23 cellular contexts compared by ENCODE assay signal in the genomic region with DNA sequence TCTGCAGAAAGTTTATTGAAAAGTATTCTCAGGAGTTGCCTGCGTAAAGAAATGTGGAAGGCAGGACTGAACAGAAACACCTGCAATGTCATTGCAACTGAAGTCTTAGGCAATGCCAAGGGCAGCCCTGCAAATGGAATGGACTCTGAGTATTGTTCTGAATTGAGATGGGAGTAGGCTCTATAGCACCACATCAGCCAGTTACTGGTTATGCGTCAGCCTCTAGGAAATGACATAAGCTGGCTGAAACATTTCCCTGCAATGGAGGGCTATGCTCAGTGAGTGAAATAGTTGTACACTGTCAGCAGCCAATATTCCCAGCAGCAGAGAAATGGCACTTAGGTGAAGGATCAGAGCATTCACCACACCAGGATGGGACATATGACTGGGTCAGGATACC. TPM values are rescaled to one million over a fixed set of nuclear protein-coding genes. Genes with fewer than 3 reads are reported as not detected.
DNase-seq lines count a peak whose midpoint lies in the region; ATAC-seq, FAIRE-seq and TF ChIP-seq lines count a peak whose summit lies in the region.
"Had no signal": no experiment of that assay in that cellular context is flagged by ENCODE, and none has a peak within 500 bp of the region (broad histone marks: within the 10 kb centered on the region; RNA-seq: fewer than 3 reads in every experiment).

No MANE protein-coding gene starts in this region.

- dilution Hi-C loops in endothelial cell of umbilical vein (cut with MboI; ENCODE audit: extremely low pct_ligation_motif_present, low sequenced_read_pairs), result no loop called here

- FAIRE-seq in endothelial cell of umbilical vein (lab: Jason Lieb, UNC), result peak; percentile 4
- FAIRE-seq: GM12892 had no signal

- H3K4me1 ChIP-seq in endothelial cell of umbilical vein (ENCODE audit: control insufficient read depth, extremely low read depth, insufficient read depth, low read length) (no peaks in the 10 kb centered on the region), mesenchymal stem cell (ENCODE audit: control insufficient read depth, insufficient read depth, low read depth, low read length) (no peaks in the 10 kb centered on the region)

- no peaks in the 10 kb centered on the region for H3K9me3 Mint-ChIP-seq in osteocyte (ENCODE audit: unreplicated experiment)
- H3K9me3 Mint-ChIP-seq: CD4-positive, alpha-beta memory T cell had no signal

- intact Hi-C loops in endothelial cell of umbilical vein (cut with micrococcal nuclease), result no loop called here

- H3K4me3 ChIP-seq in endothelial cell of umbilical vein (replicated peaks in 1 of 3; ENCODE audit: insufficient read depth in 1 of 3, low read depth in 1 of 3, low read length in 3 of 3), result no peak overlapping the region
- H3K4me3 ChIP-seq in skeletal muscle cell (ENCODE audit: low read depth, low read length), result no peak overlapping the region
- no peak overlapping the region for H3K4me3 ChIP-seq in mesenchymal stem cell (ENCODE audit: insufficient read depth in 1 of 2, low read depth in 1 of 2, low read length in 2 of 2)

- H3K4me3 Mint-ChIP-seq in osteocyte (ENCODE audit: unreplicated experiment), result no peak overlapping the region
- H3K4me3 Mint-ChIP-seq: CD4-positive, alpha-beta memory T cell had no signal

- no peaks in the 10 kb centered on the region for H3K9me1 ChIP-seq in endothelial cell of umbilical vein (replicated peaks; ENCODE audit: control insufficient read depth, extremely low read depth, insufficient read depth, low read length)

- no peak for ATAC-seq in GM19452 (IDR thresholded peaks at IDR 0.05; ENCODE audit: unreplicated experiment)
- ATAC-seq in HG03139 (IDR thresholded peaks at IDR 0.05; ENCODE audit: unreplicated experiment), result no peak
- ATAC-seq: HCT116, Right ventricle myocardium inferior had no signal

- POLR2A ChIA-PET in endothelial cell of umbilical vein (lab: Charles Lee), result no interaction called here

- no peak overlapping the region for H3K14ac ChIP-seq in mesenchymal stem cell (ENCODE audit: low read length in 2 of 2)

- no peaks in the 10 kb centered on the region for H3K4me1 Mint-ChIP-seq in osteocyte (ENCODE audit: unreplicated experiment)
- H3K4me1 Mint-ChIP-seq: CD4-positive, alpha-beta memory T cell had no signal

- H2BK120ac ChIP-seq in mesenchymal stem cell (ENCODE audit: low read depth, low read length), result no peak overlapping the region

- H3K27me3 ChIP-seq in endothelial cell of umbilical vein (ENCODE audit: control insufficient read depth in 2 of 2, insufficient read depth in 2 of 2, low read length in 2 of 2) (peaks cover 0 to 2% of the 10 kb centered on the region in 2 experiments), mesenchymal stem cell (ENCODE audit: control insufficient read depth in 1 of 2, insufficient read depth in 1 of 2, low read length in 2 of 2) (no peaks in the 10 kb centered on the region)

- no peak overlapping the region for H3K23ac ChIP-seq in mesenchymal stem cell (ENCODE audit: low read length in 2 of 2)

- no peaks in the 10 kb centered on the region for H4K20me1 ChIP-seq in endothelial cell of umbilical vein (replicated peaks; ENCODE audit: control insufficient read depth, extremely low read depth, insufficient read depth, low read length)

- no peak overlapping the region for H3K27ac Mint-ChIP-seq in osteocyte (ENCODE audit: unreplicated experiment)
- H3K27ac Mint-ChIP-seq: CD4-positive, alpha-beta memory T cell had no signal

- H3K4ac ChIP-seq in mesenchymal stem cell (ENCODE audit: low read depth in 1 of 2, low read length in 2 of 2), result no peak overlapping the region

- H2BK15ac ChIP-seq in mesenchymal stem cell (ENCODE audit: low read depth, poor library complexity, severe bottlenecking), result no peak overlapping the region

- no peak overlapping the region for H2BK12ac ChIP-seq in mesenchymal stem cell (ENCODE audit: low read length in 2 of 2)

- no peak overlapping the region for H2AK5ac ChIP-seq in mesenchymal stem cell (ENCODE audit: low read length, severe bottlenecking)

- peaks cover 13% of the 10 kb centered on the region for H3K27me3 Mint-ChIP-seq in osteocyte (ENCODE audit: unreplicated experiment)

- H2BK5ac ChIP-seq in mesenchymal stem cell (ENCODE audit: low read depth, low read length, poor library complexity, severe bottlenecking), result no peak overlapping the region

- no peak overlapping the region for H3K18ac ChIP-seq in mesenchymal stem cell (ENCODE audit: low read depth in 1 of 2, low read length in 2 of 2)

- BruUV-seq in endothelial cell of umbilical vein (replicated peaks; lab: Mats Ljungman, UMichigan), result no TSS peak

- no peak overlapping the region for H4K8ac ChIP-seq in mesenchymal stem cell (ENCODE audit: low read length)

- peak; percentile 47 for DNase-seq in ELR (ENCODE audit: low read depth)
- peak; percentile 33 for DNase-seq in RKO (ENCODE audit: low spot score)
- peak; percentile 4 for DNase-seq in endothelial cell of umbilical vein (ENCODE audit: low read depth, low spot score)
- DNase-seq in skeletal muscle cell (ENCODE audit: low read depth), result peak; percentile 7
- DNase-seq in mesenchymal stem cell, result no peak
- DNase-seq in osteocyte (ENCODE audit: extremely low spot score, unreplicated experiment), result no peak
- DNase-seq: ACHN; CD4-positive, alpha-beta memory T cell; DND-41; KG1; NCI-H1436 treated with DMSO at 0.1 percent for 48 hours; NCI-H2029 treated with DMSO at 0.1 percent for 48 hours; NCI-H2171 treated with DMSO at 0.1 percent for 48 hours; NCI-H748 treated with DMSO at 0.1 percent for 48 hours; T-helper 1 cell had no signal

- no peaks in the 10 kb centered on the region for H3K9me3 ChIP-seq in endothelial cell of umbilical vein (replicated peaks; ENCODE audit: control insufficient read depth, insufficient read depth, low read length)
- no peaks in the 10 kb centered on the region for H3K9me3 ChIP-seq in mesenchymal stem cell (ENCODE audit: control insufficient read depth, low read length)

- H3K36me3 Mint-ChIP-seq in osteocyte (ENCODE audit: unreplicated experiment), result no peaks in the 10 kb centered on the region
- H3K36me3 Mint-ChIP-seq: CD4-positive, alpha-beta memory T cell had no signal

- no peak for TF ChIP-seq CTCF in endothelial cell of umbilical vein (IDR thresholded peaks at IDR 0.05; ENCODE audit: extremely low read depth in 1 of 2, insufficient read depth in 1 of 2, low read depth in 1 of 2, low read length in 2 of 2)
- no peak for TF ChIP-seq CTCF in osteocyte (IDR thresholded peaks at IDR 0.05)

- no peak overlapping the region for H3K4me2 ChIP-seq in endothelial cell of umbilical vein (ENCODE audit: insufficient read depth, low read length)
- H3K4me2 ChIP-seq in mesenchymal stem cell (ENCODE audit: low read length, poor library complexity, severe bottlenecking), result no peak overlapping the region

- CTCF ChIA-PET in endothelial cell of umbilical vein (lab: Charles Lee), result interaction anchor here (1.2 to 1.9 kb wide), 2 partner anchors 89 to 129 kb away, joined by 4 to 9 read pairs; no protein-coding TSS in a partner anchor

- no peak overlapping the region for H2AFZ ChIP-seq in endothelial cell of umbilical vein (ENCODE audit: low read depth, low read length)
- H2AFZ ChIP-seq in mesenchymal stem cell (ENCODE audit: low read depth, low read length), result no peak overlapping the region

- no peak overlapping the region for H3K27ac ChIP-seq in endothelial cell of umbilical vein (ENCODE audit: insufficient read depth, low read depth, low read length)
- no peak overlapping the region for H3K27ac ChIP-seq in mesenchymal stem cell (ENCODE audit: low read length, poor library complexity, severe bottlenecking)

- H3K36me3 ChIP-seq in endothelial cell of umbilical vein (ENCODE audit: control insufficient read depth in 2 of 2, extremely low read depth in 1 of 2, insufficient read depth in 2 of 2, low read length in 2 of 2) (no peaks in the 10 kb centered on the region), mesenchymal stem cell (ENCODE audit: control insufficient read depth in 1 of 2, insufficient read depth in 2 of 2, low read depth in 1 of 2, low read length in 2 of 2) (no peaks in the 10 kb centered on the region)

- TF ChIP-seq POLR2A in endothelial cell of umbilical vein (IDR thresholded peaks at IDR 0.05; ENCODE audit: low read depth, low read length), result no peak

- H3K9ac ChIP-seq in endothelial cell of umbilical vein (replicated peaks; ENCODE audit: extremely low read depth, insufficient read depth, low read length) (no peak overlapping the region), mesenchymal stem cell (ENCODE audit: low read length) (no peak overlapping the region)

- no peaks in the 10 kb centered on the region for H3K79me2 ChIP-seq in endothelial cell of umbilical vein (ENCODE audit: control insufficient read depth, insufficient read depth, low read length)

- WGBS in mesenchymal stem cell, result 97% methylated on average over 2 of the region's 2 CpGs

- H3K79me1 ChIP-seq in mesenchymal stem cell (replicated peaks; ENCODE audit: low read length, poor library complexity, severe bottlenecking), result no peaks in the 10 kb centered on the region

- H4K91ac ChIP-seq in mesenchymal stem cell (ENCODE audit: low read length), result no peak overlapping the region

RNA-seq across cellular contexts. Expression of a gene that starts 13.8 kb away (rescaled TPM):
- total RNA-seq in endothelial cell of umbilical vein (not detected in 2 replicates), osteocyte (not detected in 2 replicates)
- polyA plus RNA-seq in endothelial cell of umbilical vein, result not detected in 2 replicates
- not detected in 2 replicates for polyA plus RNA-seq in endothelial cell of umbilical vein (2011; cell fraction: cytosol; rRNA removed)
- not detected in 2 replicates for polyA plus RNA-seq in endothelial cell of umbilical vein (2011; cell fraction: nucleus; rRNA removed)
- not detected in 2 replicates for polyA plus RNA-seq in endothelial cell of umbilical vein (2012)
- polyA minus RNA-seq in endothelial cell of umbilical vein, result not detected in 2 replicates
- polyA minus RNA-seq in endothelial cell of umbilical vein (2011; cell fraction: cytosol; rRNA and poly(A)+ RNA removed), result not detected
- polyA minus RNA-seq in endothelial cell of umbilical vein (2011; cell fraction: nucleus; rRNA and poly(A)+ RNA removed), result not detected in 2 replicates
- not detected for polyA plus RNA-seq in mesenchymal stem cell (2013, experiment 1 of 2)
- not detected for polyA plus RNA-seq in mesenchymal stem cell (2013, experiment 2 of 2)
- total RNA-seq: CD4-positive, alpha-beta memory T cell; M059J; NCI-H460; Right ventricle myocardium inferior had no signal
- polyA plus RNA-seq: BJ; CD4-positive, alpha-beta memory T cell had no signal

RNA-seq across cellular contexts. Expression of a gene that starts 28.0 kb away (rescaled TPM):
- total RNA-seq in endothelial cell of umbilical vein (not detected in 2 replicates), osteocyte (not detected in 2 replicates)
- polyA plus RNA-seq in endothelial cell of umbilical vein, result 0.08 TPM in 1 of 2 replicates, not detected in the other
- not detected in 2 replicates for polyA plus RNA-seq in endothelial cell of umbilical vein (2011; cell fraction: cytosol; rRNA removed)
- polyA plus RNA-seq in endothelial cell of umbilical vein (2011; cell fraction: nucleus; rRNA removed), result 0.10 TPM in 1 of 2 replicates, not detected in the other
- not detected in 2 replicates for polyA plus RNA-seq in endothelial cell of umbilical vein (2012)
- polyA minus RNA-seq in endothelial cell of umbilical vein, result not detected in 2 replicates
- polyA minus RNA-seq in endothelial cell of umbilical vein (2011; cell fraction: cytosol; rRNA and poly(A)+ RNA removed), result not detected
- polyA minus RNA-seq in endothelial cell of umbilical vein (2011; cell fraction: nucleus; rRNA and poly(A)+ RNA removed), result not detected in 2 replicates
- 0.06 TPM for polyA plus RNA-seq in mesenchymal stem cell (2013, experiment 1 of 2)
- not detected for polyA plus RNA-seq in mesenchymal stem cell (2013, experiment 2 of 2)
- total RNA-seq: CD4-positive, alpha-beta memory T cell; M059J; NCI-H460; Right ventricle myocardium inferior had no signal
- polyA plus RNA-seq: BJ; CD4-positive, alpha-beta memory T cell had no signal

RNA-seq across cellular contexts. Expression of a gene that starts 28.1 kb away (rescaled TPM):
- 40.9 and 45.8 TPM in 2 replicates for total RNA-seq in endothelial cell of umbilical vein
- polyA plus RNA-seq in endothelial cell of umbilical vein, result 38.3 and 39.0 TPM in 2 replicates
- 46.8 and 48.6 TPM in 2 replicates for polyA plus RNA-seq in endothelial cell of umbilical vein (2011; cell fraction: cytosol; rRNA removed)
- 33.1 and 38.9 TPM in 2 replicates for polyA plus RNA-seq in endothelial cell of umbilical vein (2011; cell fraction: nucleus; rRNA removed)
- polyA plus RNA-seq in endothelial cell of umbilical vein (2012), result 35.1 and 50.9 TPM in 2 replicates
- polyA minus RNA-seq in endothelial cell of umbilical vein, result 54.9 and 55.9 TPM in 2 replicates
- 29.0 TPM for polyA minus RNA-seq in endothelial cell of umbilical vein (2011; cell fraction: cytosol; rRNA and poly(A)+ RNA removed)
- 39.1 and 50.8 TPM in 2 replicates for polyA minus RNA-seq in endothelial cell of umbilical vein (2011; cell fraction: nucleus; rRNA and poly(A)+ RNA removed)
- polyA plus RNA-seq in mesenchymal stem cell (2013, experiment 1 of 2), result 52.9 TPM
- polyA plus RNA-seq in mesenchymal stem cell (2013, experiment 2 of 2), result 53.4 TPM
- 41.9 and 43.3 TPM in 2 replicates for total RNA-seq in osteocyte

Comparison
In these comparisons a context has a peak if more than half of its experiments do, and no peak if none do; other contexts are left out.
1. DNase-seq: peak in ELR (single experiment), RKO (single experiment), endothelial cell of umbilical vein (single experiment) and skeletal muscle cell (single experiment); none in mesenchymal stem cell (single experiment) and osteocyte (single experiment).